Comparison of ENCODE assay signal across 27 cellular contexts in the genomic region with DNA sequence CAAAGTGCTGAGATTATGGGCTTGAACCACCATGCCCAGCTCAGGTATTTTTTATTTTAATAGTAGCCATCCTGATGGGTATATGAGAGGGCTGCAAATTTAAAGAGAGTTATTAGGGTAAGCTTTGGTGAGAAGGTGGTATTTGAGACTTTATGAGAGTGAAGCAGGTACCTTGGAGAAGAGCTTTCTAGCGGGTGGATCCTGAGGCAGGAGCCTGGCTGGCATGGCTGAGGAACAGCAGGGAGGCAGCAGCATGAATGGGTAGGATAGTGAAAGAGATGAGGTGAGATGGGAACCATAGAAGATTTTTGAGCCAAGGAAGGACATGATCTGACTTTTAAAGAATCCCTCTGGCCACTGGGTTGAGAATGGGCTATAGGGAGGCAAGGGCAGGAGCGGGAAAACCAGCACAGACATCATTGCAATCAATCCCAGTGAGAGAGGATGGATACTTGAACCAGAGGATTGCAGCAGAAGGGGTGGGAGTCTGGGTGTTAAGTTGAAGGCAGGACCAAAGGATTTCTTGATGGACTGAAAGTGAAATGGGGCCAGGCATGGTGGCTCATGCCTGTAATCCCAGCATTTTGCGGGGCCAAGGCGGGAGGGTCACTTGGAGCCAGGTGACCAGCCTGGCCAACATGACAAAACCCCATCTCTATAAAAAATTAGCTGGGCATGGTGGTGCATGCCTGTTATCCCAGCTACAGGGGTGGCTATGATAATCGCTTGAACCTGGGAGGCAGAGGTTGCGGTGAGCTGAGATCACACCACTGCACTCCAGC. TPM values are rescaled to one million over a fixed set of nuclear protein-coding genes. Genes with fewer than 3 reads are reported as not detected.
"Had no signal": no experiment of that assay in that cellular context is flagged by ENCODE, and none has a peak within 500 bp of the region (broad histone marks: within the 10 kb centered on the region; RNA-seq: fewer than 3 reads in every experiment).

No MANE protein-coding gene starts in this region.

- H3K9me3 ChIP-seq: SK-N-SH had no signal

- ATAC-seq: HepG2, K562, Panc1, PC-3 had no signal

- DNase-seq: IMR-90, Kasumi-1, MM.1S, NCI-H1092 treated with DMSO at 0.1 percent for 48 hours, NCI-H1436, NCI-H187, NCI-H2029, NCI-H2081 treated with DMSO at 0.1 percent for 48 hours, NCI-H2171, NCI-H226, NCI-H446, NCI-H510A, NCI-H524 treated with DMSO at 0.1 percent for 48 hours, NCI-H69, NCI-H774, PC-3, SHP77, SK-N-SH, SW 1271 had no signal

- H3K9ac ChIP-seq: KMS-11, SK-N-SH had no signal

- H3K4me3 ChIP-seq: K562 had no signal

- H3K27ac ChIP-seq: KMS-11, RWPE1 had no signal

RNA-seq across cellular contexts. Expression of a gene that starts 5.7 kb away (rescaled TPM):
- total RNA-seq: HepG2, IMR-90, M059J, OCI-LY7, PC-3, SK-MEL-5 had no signal
- polyA plus RNA-seq: HepG2, IMR-90 had no signal
